25 cellular contexts compared by ENCODE assay signal in the genomic region with DNA sequence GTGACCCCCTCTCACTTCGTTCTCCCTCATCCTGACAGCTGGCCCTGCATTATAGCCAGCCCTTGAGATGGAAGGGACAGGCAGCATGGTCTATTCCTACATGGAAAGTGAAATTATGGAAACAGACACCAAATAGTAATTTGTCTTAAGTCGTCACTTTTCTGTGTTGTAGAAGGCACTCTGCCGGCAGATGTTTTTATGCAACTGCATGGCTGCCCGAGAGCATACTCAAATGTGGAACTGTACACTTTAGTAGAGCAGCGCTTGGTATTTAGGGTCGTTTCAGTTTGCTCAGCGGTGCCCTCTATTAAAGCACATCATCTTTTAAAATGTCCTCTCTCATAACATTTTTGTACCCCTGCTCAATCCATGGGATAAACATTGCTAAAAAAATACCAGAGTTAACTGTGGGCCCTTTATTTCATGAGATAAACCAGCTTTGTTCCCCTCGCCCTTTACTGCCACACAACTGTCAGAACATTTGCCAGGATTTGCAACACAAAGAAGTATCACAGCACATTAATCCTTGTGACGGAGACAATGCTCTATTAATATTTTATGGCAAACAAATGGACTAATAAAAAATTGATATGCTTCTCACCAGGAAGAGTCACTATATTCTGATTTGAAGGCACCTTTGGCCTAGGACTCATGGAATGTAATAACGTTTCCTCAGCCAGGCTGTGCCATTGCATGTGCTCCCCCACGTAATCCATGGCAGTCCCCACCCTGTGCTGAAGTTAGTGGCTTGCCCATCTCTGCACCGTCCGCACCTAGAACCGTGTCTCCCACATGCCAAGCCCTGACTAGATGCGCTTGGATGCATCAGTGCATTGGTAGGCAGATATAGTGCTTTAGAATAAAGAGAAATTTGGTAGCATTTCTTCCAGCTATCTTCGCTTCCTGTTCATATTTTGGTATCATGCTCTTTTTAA.
DNase-seq lines count a peak whose midpoint lies in the region; ATAC-seq and TF ChIP-seq lines count a peak whose summit lies in the region.
"Had no signal": no experiment of that assay in that cellular context is flagged by ENCODE, and none has a peak within 500 bp of the region (broad histone marks: within the 10 kb centered on the region; RNA-seq: fewer than 3 reads in every experiment).

No MANE protein-coding gene starts in this region.

- no peaks in the 10 kb centered on the region for H3K23me2 ChIP-seq in H9 (ENCODE audit: insufficient read length, low read depth, low read length, poor library complexity, severe bottlenecking)

- H3T11ph ChIP-seq in H9 (ENCODE audit: low read length) = no peak overlapping the region

- no peak overlapping the region for H3K56ac ChIP-seq in H9 (ENCODE audit: insufficient read length, low read depth, low read length)

- H3K27ac ChIP-seq in cingulate gyrus (ENCODE audit: low read depth, low read length) (peak overlapping the region; percentile 96), layer of hippocampus (ENCODE audit: low read depth, low read length) (peak overlapping the region; percentile 96), H9 (ENCODE audit: insufficient read length, low read depth, low read length) (no peak overlapping the region)
- H3K27ac ChIP-seq: 22Rv1, PC-9, SJSA1 had no signal

- H3K18ac ChIP-seq in H9 (ENCODE audit: insufficient read length, low read depth, low read length) = no peak overlapping the region

- no peaks in the 10 kb centered on the region for H3K27me3 ChIP-seq in layer of hippocampus (ENCODE audit: control insufficient read depth, insufficient read depth, low read length)
- H3K27me3 ChIP-seq in H9 (ENCODE audit: insufficient read depth, low read length) = no peaks in the 10 kb centered on the region
- H3K27me3 ChIP-seq: BE2C, SJSA1 had no signal

- H3K27me3 Mint-ChIP-seq in H9 (ENCODE audit: low read depth) = no peaks in the 10 kb centered on the region

- H3K9ac ChIP-seq in H9 (ENCODE audit: extremely low read depth, insufficient read length, low read length) = no peak overlapping the region

- H3K9me3 Mint-ChIP-seq in H9 = peaks cover 8 to 12% of the 10 kb centered on the region in 2 experiments

- H3K79me2 ChIP-seq in H9 (ENCODE audit: insufficient read depth, low read length) = no peaks in the 10 kb centered on the region

- no peak overlapping the region for H2AK5ac ChIP-seq in H9 (ENCODE audit: insufficient read length, low read length)

- no peak overlapping the region for H4K5ac ChIP-seq in H9 (ENCODE audit: insufficient read length, low read depth, low read length)

- H3K4me3 Mint-ChIP-seq in H9 = no peak overlapping the region
- H3K4me3 Mint-ChIP-seq: CD14-positive monocyte, GM23338, HFFc6 had no signal

- no peak overlapping the region for H3K4ac ChIP-seq in H9 (ENCODE audit: low read depth, low read length)

- H4K20me1 ChIP-seq in H9 (ENCODE audit: control insufficient read depth, insufficient read depth, insufficient read length) = no peaks in the 10 kb centered on the region

- WGBS in H9 (ENCODE audit: extremely low coverage, insufficient read length, low lambda C conversion rate) = no CpG with 5 or more reads among the region's 16 CpGs

- no peak overlapping the region for H4K91ac ChIP-seq in H9 (ENCODE audit: insufficient read length, low read depth, low read length)

- H3K23ac ChIP-seq in H9 (ENCODE audit: insufficient read length, low read depth, low read length) = no peak overlapping the region

- no peak overlapping the region for H2BK20ac ChIP-seq in H9 (ENCODE audit: low read depth, low read length, poor library complexity, severe bottlenecking)

- DNase-seq in Ammon's horn (ENCODE audit: low spot score) (peak; percentile 87), putamen (ENCODE audit: low spot score) (peak; percentile 89), H9 (no peak), SHP77 treated with DMSO at 0.1 percent for 48 hours (lab: John Stamatoyannopoulos, UW) (no peak), T-helper 9 cell (no peak)
- DNase-seq: BE2C, DMS153, DND-41, HFFc6, IMR-90, KG1, MM.1S, NCI-H2029, NCI-H446, NCI-H526, PC-9 had no signal

- H3K36me3 Mint-ChIP-seq in H9 (ENCODE audit: insufficient read depth in 1 of 3, low read depth in 3 of 3) = peaks cover 0 to 18% (median 4%) of the 10 kb centered on the region in 3 experiments; a peak in 5 of 7 replicates
- H3K36me3 Mint-ChIP-seq: CD14-positive monocyte had no signal

- no peaks in the 10 kb centered on the region for H3K9me3 ChIP-seq in H9 (ENCODE audit: control insufficient read depth, low read depth, low read length)
- H3K9me3 ChIP-seq: BE2C, HAP-1 had no signal

- H2BK15ac ChIP-seq in H9 (ENCODE audit: low read depth, low read length) = no peak overlapping the region

- no peak overlapping the region for H2BK5ac ChIP-seq in H9 (ENCODE audit: insufficient read length, low read length)

- H2BK120ac ChIP-seq in H9 (ENCODE audit: low read depth, low read length, poor library complexity, severe bottlenecking) = no peak overlapping the region

- no peak overlapping the region for H2AFZ ChIP-seq in H9 (ENCODE audit: low read length)
- H2AFZ ChIP-seq: GM23338, PC-9 had no signal

- H3K79me1 ChIP-seq in H9 (ENCODE audit: insufficient read depth, low read depth, low read length, poor library complexity, severe bottlenecking) = no peaks in the 10 kb centered on the region

- H3K14ac ChIP-seq in H9 (ENCODE audit: insufficient read depth, low read length) = no peak overlapping the region

- H2BK12ac ChIP-seq in H9 (ENCODE audit: insufficient read length, low read depth, low read length) = no peak overlapping the region

- H3K4me1 ChIP-seq in H9 (ENCODE audit: insufficient read depth, low read length) = no peaks in the 10 kb centered on the region
- H3K4me1 ChIP-seq: HAP-1, SJSA1 had no signal

- H3K4me2 ChIP-seq in H9 (ENCODE audit: insufficient read depth, insufficient read length, low read length) = no peak overlapping the region
- H3K4me2 ChIP-seq: GM23338, PC-9 had no signal

- no peak overlapping the region for H3K27ac Mint-ChIP-seq in H9
- H3K27ac Mint-ChIP-seq: CD14-positive monocyte, GM23338, HFFc6 had no signal

- no peak overlapping the region for H4K8ac ChIP-seq in H9 (replicated peaks; ENCODE audit: insufficient read length, low read depth, low read length)

- H3K4me1 Mint-ChIP-seq in H9 = peaks cover 8 to 9% of the 10 kb centered on the region in 2 experiments
- H3K4me1 Mint-ChIP-seq: CD14-positive monocyte had no signal

- ATAC-seq in HG03439 (IDR thresholded peaks at IDR 0.05; ENCODE audit: unreplicated experiment) = no peak
- ATAC-seq: GM23338, Right ventricle myocardium inferior had no signal

- TF ChIP-seq CTCF in H9 (conservative IDR thresholded peaks at IDR 0.05) = no peak

Comparison
In these comparisons a context has a peak if more than half of its experiments do, and no peak if none do; other contexts are left out.
1. DNase-seq: peak in Ammon's horn (single experiment) and putamen (single experiment); none in H9 (single experiment), SHP77 treated with DMSO at 0.1 percent for 48 hours (single experiment) and T-helper 9 cell (single experiment).